20 cellular contexts compared by ENCODE assay signal in genomic region chr11:10407749-10408472, GRCh38. TPM values are rescaled to one million over a fixed set of nuclear protein-coding genes. Genes with fewer than 3 reads are reported as not detected.
DNase-seq lines count a peak whose midpoint lies in the region; ATAC-seq, FAIRE-seq and TF ChIP-seq lines count a peak whose summit lies in the region.
"Had no signal": no experiment of that assay in that cellular context is flagged by ENCODE, and none has a peak within 500 bp of the region (broad histone marks: within the 10 kb centered on the region; RNA-seq: fewer than 3 reads in every experiment).

No MANE protein-coding gene starts in this region.

- TF ChIP-seq POLR2A in A549 (IDR thresholded peaks at IDR 0.05; ENCODE audit: low read length) (no peak), gastroesophageal sphincter (IDR thresholded peaks at IDR 0.05) (no peak)

- POLR2A ChIA-PET in A549 (lab: Yijun Ruan, JAX), result interaction anchor here (1.7 kb wide), 1 partner anchor 47 kb away, joined by 4 read pairs; the partner anchor contains the start of gene AMPD3

- H3K18ac ChIP-seq in mesenchymal stem cell (ENCODE audit: low read depth in 1 of 2, low read length in 2 of 2), result peak overlapping the region in 1 of 2 experiments; percentile 64

- H3K9me3 ChIP-seq in A549, result no peaks in the 10 kb centered on the region
- no peaks in the 10 kb centered on the region for H3K9me3 ChIP-seq in mesenchymal stem cell (ENCODE audit: control insufficient read depth, low read length)
- H3K9me3 ChIP-seq in gastroesophageal sphincter, result no peaks in the 10 kb centered on the region
- H3K9me3 ChIP-seq: HAP-1 had no signal

- H2AK5ac ChIP-seq in mesenchymal stem cell (ENCODE audit: low read length, severe bottlenecking), result peak overlapping the region; percentile 21

- FAIRE-seq in A549 (lab: Jason Lieb, UNC), result no peak
- FAIRE-seq: frontal cortex, GM19239 had no signal

- no peak overlapping the region for H2BK120ac ChIP-seq in mesenchymal stem cell (ENCODE audit: low read depth, low read length)

- H3K36me3 ChIP-seq in mesenchymal stem cell (ENCODE audit: control insufficient read depth in 1 of 2, insufficient read depth in 2 of 2, low read depth in 1 of 2, low read length in 2 of 2) (peaks cover 0 to 17% of the 10 kb centered on the region in 2 experiments), gastroesophageal sphincter (no peaks in the 10 kb centered on the region)
- H3K36me3 ChIP-seq: HAP-1 had no signal

- TF ChIP-seq RAD21 in A549 (conservative IDR thresholded peaks at IDR 0.05 in 1 of 2, IDR thresholded peaks at IDR 0.05 in 1 of 2), result no peak

- no peaks in the 10 kb centered on the region for H3K27me3 Mint-ChIP-seq in central memory CD8-positive, alpha-beta T cell
- H3K27me3 Mint-ChIP-seq: activated B cell treated with CpG ODN at 0.5 μM for 24 hours; activated naive CD8-positive, alpha-beta T cell had no signal

- H3K4me2 ChIP-seq in A549 (peak overlapping the region; percentile 68), mesenchymal stem cell (ENCODE audit: low read length, poor library complexity, severe bottlenecking) (no peak overlapping the region)

- H3K4me3 Mint-ChIP-seq in central memory CD8-positive, alpha-beta T cell, result no peak overlapping the region
- H3K4me3 Mint-ChIP-seq: activated B cell treated with CpG ODN at 0.5 μM for 24 hours; activated naive CD8-positive, alpha-beta T cell; brain; neural crest cell had no signal

- H2BK12ac ChIP-seq in mesenchymal stem cell (ENCODE audit: low read length in 2 of 2), result peak overlapping the region in 1 of 2 experiments; percentile 11

- no peak overlapping the region for H3K23ac ChIP-seq in mesenchymal stem cell (ENCODE audit: low read length in 2 of 2)

- H3K79me1 ChIP-seq in mesenchymal stem cell (replicated peaks; ENCODE audit: low read length, poor library complexity, severe bottlenecking), result no peaks in the 10 kb centered on the region

- 96% methylated on average over 12 of the region's 13 CpGs for WGBS in A549 (ENCODE audit: missing lambda C conversion rate)
- WGBS in mesenchymal stem cell, result 98% methylated on average over 13 of the region's 13 CpGs
- 90 to 93% methylated on average over 5 to 9 of the region's 13 CpGs for WGBS in gastroesophageal sphincter (ENCODE audit: low coverage in 1 of 2), 2 donors

- DNase-seq in A549 (ENCODE audit: low read depth in 1 of 2, low spot score in 1 of 2) (no peak), LoVo (ENCODE audit: low spot score) (peak; percentile 25), mesenchymal stem cell (no peak), RPMI8226 (no peak), T-helper 9 cell (no peak)
- DNase-seq in central memory CD8-positive, alpha-beta T cell (ENCODE audit: low spot score in 2 of 2), result no peak
- DNase-seq in activated CD8-positive, alpha-beta memory T cell treated with anti-CD3 and anti-CD28 coated beads, Interleukin-2, amount 50 U/mL, for 48 hours, result no peak
- DNase-seq: activated B cell treated with CpG ODN at 0.5 μM for 24 hours; activated CD8-positive, alpha-beta memory T cell treated with anti-CD3 and anti-CD28 coated beads for 24 hours; GF-D8; NCI-H2029; NCI-H524; SIG-M5 had no signal

- peak overlapping the region; percentile 20 for H3K27ac Mint-ChIP-seq in central memory CD8-positive, alpha-beta T cell (ENCODE audit: low read depth)
- H3K27ac Mint-ChIP-seq: activated B cell treated with CpG ODN at 0.5 μM for 24 hours; activated naive CD8-positive, alpha-beta T cell had no signal

- H3K27ac ChIP-seq in A549 (peak overlapping the region; percentile 75 to 79), mesenchymal stem cell (ENCODE audit: low read length, poor library complexity, severe bottlenecking) (no peak overlapping the region), gastroesophageal sphincter (no peak overlapping the region)

- CTCF ChIA-PET in A549 (lab: Yijun Ruan, JAX), result interaction anchor here (1.1 to 1.9 kb wide), 2 partner anchors 107 to 329 kb away, joined by 3 to 6 read pairs; no protein-coding TSS in a partner anchor

- H3K4me3 ChIP-seq in A549 (no peak overlapping the region; the same call in 2 of the 3 replicates), mesenchymal stem cell (ENCODE audit: insufficient read depth in 1 of 2, low read depth in 1 of 2, low read length in 2 of 2) (no peak overlapping the region), gastroesophageal sphincter (no peak overlapping the region)
- H3K4me3 ChIP-seq: HAP-1 had no signal

- no peak overlapping the region for H4K8ac ChIP-seq in mesenchymal stem cell (ENCODE audit: low read length)

- no peak overlapping the region for H2AFZ ChIP-seq in mesenchymal stem cell (ENCODE audit: low read depth, low read length)

- H3K9me3 Mint-ChIP-seq in central memory CD8-positive, alpha-beta T cell, result no peaks in the 10 kb centered on the region
- H3K9me3 Mint-ChIP-seq: activated B cell treated with CpG ODN at 0.5 μM for 24 hours, brain, neural crest cell had no signal

- H3K9ac ChIP-seq in mesenchymal stem cell (ENCODE audit: low read length), result no peak overlapping the region

- no peak overlapping the region for H2BK15ac ChIP-seq in mesenchymal stem cell (ENCODE audit: low read depth, poor library complexity, severe bottlenecking)

- no peak overlapping the region for H3K14ac ChIP-seq in mesenchymal stem cell (ENCODE audit: low read length in 2 of 2)

- TF ChIP-seq CTCF in A549 (IDR thresholded peaks at IDR 0.05) (no peak), gastroesophageal sphincter (IDR thresholded peaks at IDR 0.05) (no peak)

- H3K4me1 ChIP-seq in A549, result peaks cover 26% of the 10 kb centered on the region
- H3K4me1 ChIP-seq in mesenchymal stem cell (ENCODE audit: control insufficient read depth, insufficient read depth, low read depth, low read length), result peaks cover 8% of the 10 kb centered on the region
- H3K4me1 ChIP-seq in gastroesophageal sphincter, result peaks cover 0 to 8% (median 4%) of the 10 kb centered on the region in 3 donors

- no peaks in the 10 kb centered on the region for H3K27me3 ChIP-seq in mesenchymal stem cell (ENCODE audit: control insufficient read depth in 1 of 2, insufficient read depth in 1 of 2, low read length in 2 of 2)
- no peaks in the 10 kb centered on the region for H3K27me3 ChIP-seq in gastroesophageal sphincter

- no peak overlapping the region for H2BK5ac ChIP-seq in mesenchymal stem cell (ENCODE audit: low read depth, low read length, poor library complexity, severe bottlenecking)

- ATAC-seq in A549 (no peak), gastroesophageal sphincter (no peak)
- no peak for ATAC-seq in central memory CD8-positive, alpha-beta T cell (replicated peaks; ENCODE audit: extremely low read depth, poor library complexity, severe bottlenecking)

- no peak overlapping the region for H3K4ac ChIP-seq in mesenchymal stem cell (ENCODE audit: low read depth in 1 of 2, low read length in 2 of 2)

- H3K36me3 Mint-ChIP-seq in central memory CD8-positive, alpha-beta T cell (ENCODE audit: insufficient read depth), result no peaks in the 10 kb centered on the region
- H3K36me3 Mint-ChIP-seq: activated naive CD8-positive, alpha-beta T cell; brain had no signal

- peaks cover 21% of the 10 kb centered on the region for H3K4me1 Mint-ChIP-seq in central memory CD8-positive, alpha-beta T cell

- TF ChIP-seq EP300 in A549 (IDR thresholded peaks at IDR 0.05) (no peak), gastroesophageal sphincter (IDR thresholded peaks at IDR 0.05) (no peak)

- H4K91ac ChIP-seq in mesenchymal stem cell (ENCODE audit: low read length), result peak overlapping the region; percentile 8

TF ChIP-seq in A549, 52 proteins besides CTCF, POLR2A, EP300 and RAD21:
- TF ChIP-seq MAFK (IDR thresholded peaks at IDR 0.05; ENCODE audit: partially characterized antibody), result no peak
TF ChIP-seq in A549: peak in this region for 0.

RNA-seq across cellular contexts. Expression of gene AMPD3, which starts 47.2 kb away (rescaled TPM):
- polyA plus RNA-seq in A549 (2011; rRNA removed) (4.7 and 6.6 TPM in 2 replicates), A549 (2017; fragmentation: RNase III; extraction: RNeasy Plus Mini Kit Qiagen cat#74134 plus additional on column Dnase treatment) (2.9 to 3.6 TPM (median 3.1 TPM) in 3 replicates)
- polyA plus RNA-seq in A549 (2012; cell fraction: cytosol; rRNA removed), result 2.0 and 2.4 TPM in 2 replicates
- 5.3 and 6.9 TPM in 2 replicates for polyA plus RNA-seq in A549 (2012; cell fraction: nucleus; rRNA removed)
- polyA minus RNA-seq in A549 (2011; rRNA and poly(A)+ RNA removed), result 11.5 and 14.1 TPM in 2 replicates
- 19.4 TPM for polyA plus RNA-seq in mesenchymal stem cell (2013, experiment 1 of 2)
- 19.7 TPM for polyA plus RNA-seq in mesenchymal stem cell (2013, experiment 2 of 2)
- total RNA-seq in gastroesophageal sphincter, result 1 to 10 TPM; 4.3 to 7.3 (median 5.4) TPM

Comparison
In these comparisons a context has a peak if more than half of its experiments do, and no peak if none do; other contexts are left out.
1. H3K27ac ChIP-seq: peak in A549 (2 of 2); none in mesenchymal stem cell (single experiment) and gastroesophageal sphincter (0 of 4).